In the genomic region with DNA sequence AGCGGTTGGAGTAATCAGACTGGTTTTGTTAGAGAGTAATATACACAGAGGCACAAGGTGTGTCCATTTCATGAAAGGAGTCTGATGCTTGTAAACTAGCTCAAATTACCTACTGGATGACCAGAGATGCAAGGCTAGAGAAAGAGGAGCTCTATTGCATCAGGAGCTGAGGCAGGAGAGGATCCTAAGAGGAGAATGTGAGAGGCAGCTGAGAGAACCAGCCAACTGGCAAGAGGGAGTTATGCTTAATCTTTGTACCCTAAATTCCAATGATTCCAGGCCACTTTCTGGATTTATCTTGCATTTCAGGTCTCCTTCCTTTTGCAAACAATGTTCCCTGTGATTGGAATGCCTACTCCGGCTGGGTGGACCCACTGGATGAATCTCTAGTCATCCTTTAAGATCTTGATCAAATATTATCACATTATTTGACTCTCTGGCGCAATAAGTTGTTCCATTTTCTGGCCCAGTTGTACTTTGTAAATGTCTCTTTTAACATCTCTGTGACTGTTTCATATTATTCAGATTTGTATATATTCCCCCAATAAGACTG, we compare ENCODE assay signal across 1 cellular context.
TF ChIP-seq lines count a peak whose summit lies in the region.

No MANE protein-coding gene starts in this region.

TF ChIP-seq in A549, 52 proteins besides CTCF, POLR2A, EP300 and RAD21 (continued from another document):
- TF ChIP-seq ZSCAN20 (CRISPR knock-in tag; IDR thresholded peaks at IDR 0.05) (no peak), JUN (IDR thresholded peaks at IDR 0.05) (peak; percentile 81 to 90; a peak in 4 of 5 replicates), POLR2AphosphoS2 (conservative IDR thresholded peaks at IDR 0.05; ENCODE audit: low read length) (no peak), SREBF2 (IDR thresholded peaks at IDR 0.05) (no peak)
- TF ChIP-seq, protein P1, sequence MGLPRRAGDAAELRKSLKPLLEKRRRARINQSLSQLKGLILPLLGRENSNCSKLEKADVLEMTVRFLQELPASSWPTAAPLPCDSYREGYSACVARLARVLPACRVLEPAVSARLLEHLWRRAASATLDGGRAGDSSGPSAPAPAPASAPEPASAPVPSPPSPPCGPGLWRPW (IDR thresholded peaks at IDR 0.05), result no peak; the same call in 1 of the 2 replicates
- TF ChIP-seq, protein P2, sequence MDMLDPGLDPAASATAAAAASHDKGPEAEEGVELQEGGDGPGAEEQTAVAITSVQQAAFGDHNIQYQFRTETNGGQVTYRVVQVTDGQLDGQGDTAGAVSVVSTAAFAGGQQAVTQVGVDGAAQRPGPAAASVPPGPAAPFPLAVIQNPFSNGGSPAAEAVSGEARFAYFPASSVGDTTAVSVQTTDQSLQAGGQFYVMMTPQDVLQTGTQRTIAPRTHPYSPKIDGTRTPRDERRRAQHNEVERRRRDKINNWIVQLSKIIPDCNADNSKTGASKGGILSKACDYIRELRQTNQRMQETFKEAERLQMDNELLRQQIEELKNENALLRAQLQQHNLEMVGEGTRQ (IDR thresholded peaks at IDR 0.05), result no peak
TF ChIP-seq in A549: peak in this region for 7.
